1 cellular context compared by ENCODE assay signal in genomic region chr3:112074616-112075497, GRCh38.
TF ChIP-seq lines count a peak whose summit lies in the region.

No MANE protein-coding gene starts in this region.

TF ChIP-seq in HEK293, 187 proteins besides CTCF, POLR2A, EP300 and RAD21 (continued from another document):
- TF ChIP-seq KLF17 (tag by site-specific recombination; IDR thresholded peaks at IDR 0.05) (peak; percentile 73; the same call in 1 of the 2 replicates), ZNF37A (tag by site-specific recombination; IDR thresholded peaks at IDR 0.05) (no peak), MEIS1 (CRISPR knock-in tag; IDR thresholded peaks at IDR 0.05; ENCODE audit: borderline replicate concordance) (no peak), ZNF558 (tag by site-specific recombination; IDR thresholded peaks at IDR 0.05) (no peak), SCRT2 (tag by site-specific recombination; IDR thresholded peaks at IDR 0.05) (no peak), EGR2 (tag by site-specific recombination; IDR thresholded peaks at IDR 0.05; ENCODE audit: low read depth) (no peak), HOXA7 (CRISPR knock-in tag; IDR thresholded peaks at IDR 0.05; ENCODE audit: borderline replicate concordance) (no peak), ZEB2 (tag by site-specific recombination; IDR thresholded peaks at IDR 0.05) (no peak), TRIM28 (IDR thresholded peaks at IDR 0.05; ENCODE audit: borderline replicate concordance, low read length) (peak; percentile 83; the same call in 1 of the 2 replicates), IKZF3 (tag by site-specific recombination; IDR thresholded peaks at IDR 0.05) (no peak), ZNF184 (tag by site-specific recombination; IDR thresholded peaks at IDR 0.05) (no peak), ZNF530 (tag by site-specific recombination; IDR thresholded peaks at IDR 0.05; ENCODE audit: low read depth) (no peak), ZNF560 (tag by site-specific recombination; IDR thresholded peaks at IDR 0.05; ENCODE audit: borderline replicate concordance) (no peak), MZF1 (tag by site-specific recombination; IDR thresholded peaks at IDR 0.05; ENCODE audit: borderline replicate concordance) (no peak), ZNF518A (tag by site-specific recombination; conservative IDR thresholded peaks at IDR 0.05; ENCODE audit: low read depth) (no peak), ZNF449 (tag by site-specific recombination; IDR thresholded peaks at IDR 0.05) (peak; percentile 68; the same call in 1 of the 2 replicates), ZNF391 (tag by site-specific recombination; IDR thresholded peaks at IDR 0.05; ENCODE audit: borderline replicate concordance, low read depth) (no peak), ZNF16 (tag by site-specific recombination; IDR thresholded peaks at IDR 0.05; ENCODE audit: low read depth) (no peak), GLIS2 (tag by site-specific recombination; IDR thresholded peaks at IDR 0.05) (no peak), ZNF704 (tag by site-specific recombination; IDR thresholded peaks at IDR 0.05) (no peak), REST (tag by site-specific recombination; IDR thresholded peaks at IDR 0.05) (no peak), ZNF549 (tag by site-specific recombination; IDR thresholded peaks at IDR 0.05) (no peak), ZNF121 (tag by site-specific recombination; IDR thresholded peaks at IDR 0.05) (no peak)
